ENCODE assay signal across 13 cellular contexts in the genomic region with DNA sequence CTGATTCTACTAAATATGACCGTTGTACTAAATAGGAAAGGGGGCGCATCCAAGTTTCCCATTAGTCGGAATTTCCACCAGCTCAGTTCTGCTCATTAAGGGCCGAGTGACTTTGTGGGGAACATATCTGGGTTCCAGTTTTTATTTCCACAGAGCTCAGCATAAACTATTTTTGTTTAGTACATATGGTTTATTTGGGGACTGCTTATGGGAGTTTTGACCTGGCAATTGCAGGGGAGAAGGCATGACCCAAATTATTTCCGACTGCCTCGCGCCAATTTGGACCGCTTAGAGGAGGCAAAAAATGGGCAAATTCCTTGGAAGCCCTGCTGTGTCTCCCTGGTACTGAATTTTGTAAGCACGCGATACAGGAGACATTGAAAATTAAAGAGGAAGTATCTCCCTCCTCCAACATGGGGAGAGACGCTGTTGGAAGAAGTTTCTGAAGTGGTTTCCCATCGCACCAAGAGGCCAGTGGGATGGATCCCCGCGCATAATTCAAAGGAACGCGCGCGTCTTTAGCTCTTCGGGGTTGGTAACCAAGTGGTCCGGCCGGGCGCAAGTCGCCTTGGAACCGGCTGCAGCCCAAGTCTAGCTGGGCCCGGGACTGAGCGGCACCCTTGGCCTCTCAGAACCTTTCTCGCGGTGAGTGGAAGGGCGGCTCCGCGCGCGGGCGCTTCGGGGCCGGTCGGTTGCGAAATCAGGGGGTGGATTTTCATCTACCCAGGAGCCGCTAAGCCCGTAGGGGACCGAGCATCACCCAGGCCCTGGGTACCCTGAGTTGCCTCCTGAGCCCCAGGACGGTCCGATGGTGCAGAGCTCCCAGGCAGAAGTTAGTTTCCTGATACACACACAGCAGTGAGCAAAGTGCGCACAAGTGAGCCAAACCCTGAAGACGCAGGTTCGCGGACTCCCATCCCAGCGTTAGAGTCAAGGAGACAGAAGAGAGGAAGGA. TPM values are rescaled to one million over a fixed set of nuclear protein-coding genes. Genes with fewer than 3 reads are reported as not detected.
DNase-seq lines count a peak whose midpoint lies in the region; ATAC-seq and TF ChIP-seq lines count a peak whose summit lies in the region.
"Had no signal": no experiment of that assay in that cellular context is flagged by ENCODE, and none has a peak within 500 bp of the region (broad histone marks: within the 10 kb centered on the region; RNA-seq: fewer than 3 reads in every experiment).

No MANE protein-coding gene starts in this region.

- CTCF ChIA-PET in Calu3 (lab: Charles Lee) = no interaction called here

- H3K27me3 Mint-ChIP-seq in activated T-cell treated with anti-CD3 and anti-CD28 coated beads, Interleukin-2, amount 50 U/mL, for 72 hours (ENCODE audit: low read depth) = peaks cover 73% of the 10 kb centered on the region
- H3K27me3 Mint-ChIP-seq in activated T-cell treated with anti-CD3 and anti-CD28 coated beads, Interleukin-2, amount 50 U/mL, for 4 hours (ENCODE audit: low read depth) = peaks cover 67% of the 10 kb centered on the region
- H3K27me3 Mint-ChIP-seq in HFFc6 (ENCODE audit: insufficient read depth) (peaks cover 43% of the 10 kb centered on the region), Calu3 (ENCODE audit: unreplicated experiment) (no peaks in the 10 kb centered on the region)

- peaks cover 0 to 1% of the 10 kb centered on the region in 2 donors for H3K36me3 Mint-ChIP-seq in activated T-cell treated with anti-CD3 and anti-CD28 coated beads, Interleukin-2, amount 50 U/mL, for 72 hours (ENCODE audit: insufficient read depth in 2 of 2)
- no peaks in the 10 kb centered on the region for H3K36me3 Mint-ChIP-seq in activated T-cell treated with anti-CD3 and anti-CD28 coated beads, Interleukin-2, amount 50 U/mL, for 4 hours (ENCODE audit: insufficient read depth)
- H3K36me3 Mint-ChIP-seq in HFFc6 (ENCODE audit: low read depth) = peaks cover 9% of the 10 kb centered on the region; the same call in 1 of the 2 replicates
- no peaks in the 10 kb centered on the region for H3K36me3 Mint-ChIP-seq in Calu3 (ENCODE audit: insufficient read depth, unreplicated experiment)

- no peak for ATAC-seq in activated T-cell treated with anti-CD3 and anti-CD28 coated beads, Interleukin-2, amount 50 U/mL, for 72 hours (replicated peaks in 1 of 2)
- ATAC-seq in activated T-cell treated with anti-CD3 and anti-CD28 coated beads, Interleukin-2, amount 50 U/mL, for 4 hours = no peak
- no peak for ATAC-seq in HG03280 (IDR thresholded peaks at IDR 0.05; ENCODE audit: unreplicated experiment)

- peak overlapping the region in 46 of 59 donors; percentile 9 to 83 (median 61) for H3K4me3 ChIP-seq in dorsolateral prefrontal cortex
- no peak overlapping the region for H3K4me3 ChIP-seq in left ventricle myocardium inferior
- H3K4me3 ChIP-seq: SJSA1 had no signal

- peak overlapping the region; percentile 77 for H3K27ac Mint-ChIP-seq in activated T-cell treated with anti-CD3 and anti-CD28 coated beads, Interleukin-2, amount 50 U/mL, for 72 hours
- no peak overlapping the region for H3K27ac Mint-ChIP-seq in HFFc6
- no peak overlapping the region for H3K27ac Mint-ChIP-seq in Calu3 (ENCODE audit: unreplicated experiment)
- H3K27ac Mint-ChIP-seq: endodermal cell had no signal

- no TSS peak for BruUV-seq in Calu3 (replicated peaks; lab: Mats Ljungman, UMichigan)

- no peaks in the 10 kb centered on the region for H3K9me3 Mint-ChIP-seq in activated T-cell treated with anti-CD3 and anti-CD28 coated beads, Interleukin-2, amount 50 U/mL, for 72 hours
- no peaks in the 10 kb centered on the region for H3K9me3 Mint-ChIP-seq in activated T-cell treated with anti-CD3 and anti-CD28 coated beads, Interleukin-2, amount 50 U/mL, for 4 hours
- H3K9me3 Mint-ChIP-seq in HFFc6 (no peaks in the 10 kb centered on the region; the same call in 1 of the 2 replicates), Calu3 (ENCODE audit: low read depth, unreplicated experiment) (no peaks in the 10 kb centered on the region)
- H3K9me3 Mint-ChIP-seq: endodermal cell had no signal

- peak overlapping the region; percentile 10 to 42 for H3K4me3 Mint-ChIP-seq in activated T-cell treated with anti-CD3 and anti-CD28 coated beads, Interleukin-2, amount 50 U/mL, for 72 hours
- no peak overlapping the region for H3K4me3 Mint-ChIP-seq in activated T-cell treated with anti-CD3 and anti-CD28 coated beads, Interleukin-2, amount 50 U/mL, for 4 hours
- H3K4me3 Mint-ChIP-seq in HFFc6 (peak overlapping the region; percentile 0; the same call in 1 of the 2 replicates), Calu3 (ENCODE audit: low read depth, unreplicated experiment) (no peak overlapping the region)

- H3K36me3 ChIP-seq in left ventricle myocardium inferior = no peaks in the 10 kb centered on the region

- peaks cover 49% of the 10 kb centered on the region for H3K4me1 ChIP-seq in left ventricle myocardium inferior

- peak overlapping the region; percentile 73 to 98 (median 95) for H3K27ac ChIP-seq in dorsolateral prefrontal cortex
- H3K27ac ChIP-seq in left ventricle myocardium inferior (replicated peaks) = no peak overlapping the region
- H3K27ac ChIP-seq: SJSA1 had no signal

- H3K27me3 ChIP-seq in dorsolateral prefrontal cortex (peaks cover 0 to 91% (median 70%) of the 10 kb centered on the region in 45 donors), left ventricle myocardium inferior (ENCODE audit: low read depth) (peaks cover 100% of the 10 kb centered on the region)
- H3K27me3 ChIP-seq: SJSA1 had no signal

- peaks cover 54% of the 10 kb centered on the region for H3K4me1 Mint-ChIP-seq in activated T-cell treated with anti-CD3 and anti-CD28 coated beads, Interleukin-2, amount 50 U/mL, for 72 hours (ENCODE audit: low read depth)
- H3K4me1 Mint-ChIP-seq in activated T-cell treated with anti-CD3 and anti-CD28 coated beads, Interleukin-2, amount 50 U/mL, for 4 hours (ENCODE audit: low read depth) = peaks cover 36% of the 10 kb centered on the region
- H3K4me1 Mint-ChIP-seq in HFFc6 (ENCODE audit: low read depth) (peaks cover 33% of the 10 kb centered on the region), Calu3 (ENCODE audit: low read depth, unreplicated experiment) (no peaks in the 10 kb centered on the region)

- no peak for DNase-seq in activated T-cell treated with anti-CD3 and anti-CD28 coated beads, Interleukin-2, amount 50 U/mL, for 72 hours
- DNase-seq in activated T-cell treated with anti-CD3 and anti-CD28 coated beads, Interleukin-2, amount 50 U/mL, for 4 hours = no peak
- no peak for DNase-seq in HFFc6
- DNase-seq in dorsolateral prefrontal cortex = no peak
- DNase-seq in pons (ENCODE audit: low spot score) = peak; percentile 27
- no peak for DNase-seq in Calu3
- no peak for DNase-seq in left ventricle myocardium inferior
- DNase-seq: endodermal cell, OCI-M1 had no signal

- H3K9me3 ChIP-seq in left ventricle myocardium inferior (replicated peaks) = no peaks in the 10 kb centered on the region
- H3K9me3 ChIP-seq: SJSA1 had no signal

- no peak for TF ChIP-seq CTCF in HFFc6 (IDR thresholded peaks at IDR 0.05)
- peak in 2 of 56 donors; percentile 5 to 7 for TF ChIP-seq CTCF in dorsolateral prefrontal cortex (IDR thresholded peaks at IDR 0.05 in 54 of 56, conservative IDR thresholded peaks at IDR 0.05 in 2 of 56; ENCODE audit: low read depth in 1 of 56, partially characterized antibody in 56 of 56)
- TF ChIP-seq CTCF in Calu3 (IDR thresholded peaks at IDR 0.05; ENCODE audit: unreplicated experiment) = no peak
- TF ChIP-seq CTCF in left ventricle myocardium inferior (IDR thresholded peaks at IDR 0.05; ENCODE audit: borderline replicate concordance) = no peak

- intact Hi-C loops in dorsolateral prefrontal cortex (cut with DNase I) = loop anchor here (2.0 to 10.0 kb wide), 10 partner anchors 13 to 843 kb away; no protein-coding TSS in a partner anchor
- intact Hi-C loops in Calu3 (cut with micrococcal nuclease; ENCODE audit: unreplicated experiment) = loop anchor here (5.0 kb wide), 1 partner anchor 670 kb away; no protein-coding TSS in a partner anchor
- intact Hi-C loops in left ventricle myocardium inferior (cut with micrococcal nuclease) = loop anchor here (5.0 to 10.0 kb wide), 2 partner anchors 270 to 653 kb away; no protein-coding TSS in a partner anchor

RNA-seq across cellular contexts. Expression of gene NKX2-2, which starts 6.3 kb away (rescaled TPM):
- total RNA-seq in activated T-cell treated with anti-CD3 and anti-CD28 coated beads, Interleukin-2, amount 50 U/mL, for 72 hours = not detected
- total RNA-seq in activated T-cell treated with anti-CD3 and anti-CD28 coated beads, Interleukin-2, amount 50 U/mL, for 4 hours = not detected
- under 1 TPM in 4 of 6 experiments, not detected in 2; 0.32 to 0.63 (median 0.44) TPM for total RNA-seq in HFFc6 (2021; fragmentation: NEBNext Ultra II Directional; extraction: Animal tissue kit (Norgen Biotek cat#: 25700))
- 10 to 100 TPM in 101 of 120 experiments, 1 to 10 TPM in 19; 5.9 to 47.3 (median 14.2) TPM for total RNA-seq in dorsolateral prefrontal cortex
- total RNA-seq in Calu3 (2022) = not detected in 2 replicates
- not detected for total RNA-seq in left ventricle myocardium inferior
- total RNA-seq: lower leg skin, myocyte had no signal

Comparison
In these comparisons a context has a peak if more than half of its experiments do, and no peak if none do; other contexts are left out.
1. H3K4me3 Mint-ChIP-seq: peak in activated T-cell treated with anti-CD3 and anti-CD28 coated beads, Interleukin-2, amount 50 U/mL, for 72 hours (2 of 2) and HFFc6 (single experiment); none in activated T-cell treated with anti-CD3 and anti-CD28 coated beads, Interleukin-2, amount 50 U/mL, for 4 hours (single experiment) and Calu3 (single experiment).